In the genomic region with DNA sequence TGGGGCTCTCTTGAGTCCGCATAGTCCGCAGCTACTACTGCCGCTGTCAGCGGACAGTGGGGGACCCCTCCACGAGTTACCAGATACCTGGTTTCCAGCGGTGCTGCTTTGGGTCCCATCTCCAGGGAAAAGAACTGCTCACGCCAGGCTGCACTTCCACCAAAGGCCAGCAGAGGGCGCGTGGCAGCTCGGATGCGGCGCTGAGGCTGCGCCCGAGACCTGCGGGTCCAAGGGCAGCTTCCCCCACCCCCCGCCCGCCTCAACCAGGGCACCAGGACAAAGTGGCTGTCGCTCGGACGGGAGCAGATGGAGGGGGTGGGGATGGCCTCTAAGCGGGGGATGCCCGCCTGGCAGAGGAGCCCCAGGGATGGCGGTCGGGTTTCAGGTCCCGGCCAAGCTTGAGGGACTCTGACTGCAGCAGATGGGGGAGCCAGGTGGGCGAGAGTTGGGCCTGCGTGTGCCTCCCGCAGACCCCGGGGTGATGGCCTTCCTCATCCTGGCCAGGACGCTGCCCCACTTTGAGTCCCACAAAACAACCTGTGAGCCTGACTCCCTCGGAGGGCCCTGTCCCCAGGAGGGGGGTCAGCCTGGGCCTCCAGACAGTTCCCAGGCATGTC, we compare ENCODE assay signal across 8 cellular contexts. TPM values are rescaled to one million over a fixed set of nuclear protein-coding genes. Genes with fewer than 3 reads are reported as not detected.
DNase-seq lines count a peak whose midpoint lies in the region; ATAC-seq and TF ChIP-seq lines count a peak whose summit lies in the region.

No MANE protein-coding gene starts in this region.

- H3K27ac Mint-ChIP-seq in CD8-positive, alpha-beta memory T cell, result no peak overlapping the region
- H3K27ac Mint-ChIP-seq in naive thymus-derived CD8-positive, alpha-beta T cell, result no peak overlapping the region

- H4K20me1 ChIP-seq in PC-3 (ENCODE audit: low read length), result no peaks in the 10 kb centered on the region

- ATAC-seq in PC-3 (no peak), body of pancreas (no peak), HG02885 (IDR thresholded peaks at IDR 0.05; ENCODE audit: poor library complexity, unreplicated experiment) (no peak)
- no peak for ATAC-seq in naive thymus-derived CD8-positive, alpha-beta T cell

- H3K9me3 ChIP-seq in CD8-positive, alpha-beta memory T cell (ENCODE audit: low read length), result no peaks in the 10 kb centered on the region
- H3K9me3 ChIP-seq in PC-3 (ENCODE audit: low read length) (0 out of 2 replicates have a peak, but pooled peaks cover 6% of the 10 kb centered on the region), body of pancreas (peaks cover 0 to 6% (median 0%) of the 10 kb centered on the region in 3 donors)

- no peaks in the 10 kb centered on the region for H3F3A ChIP-seq in PC-3 (ENCODE audit: low read length, unreplicated experiment)

- no peaks in the 10 kb centered on the region for H3K27me3 ChIP-seq in CD8-positive, alpha-beta memory T cell (ENCODE audit: insufficient read depth, low read length, poor library complexity, severe bottlenecking)
- H3K27me3 ChIP-seq in PC-3 (ENCODE audit: low read length) (no peaks in the 10 kb centered on the region), body of pancreas (no peaks in the 10 kb centered on the region)

- peaks cover 0 to 11% (median 5%) of the 10 kb centered on the region in 5 donors for H3K9me3 Mint-ChIP-seq in CD8-positive, alpha-beta memory T cell
- H3K9me3 Mint-ChIP-seq in naive thymus-derived CD8-positive, alpha-beta T cell, result peaks cover 0 to 42% (median 18%) of the 10 kb centered on the region in 9 donors

- no peaks in the 10 kb centered on the region for H3K79me2 ChIP-seq in PC-3 (ENCODE audit: low read length)

- no peak overlapping the region for H3K4me2 ChIP-seq in PC-3 (ENCODE audit: low read length)

- CTCF ChIA-PET in CD8-positive, alpha-beta memory T cell (lab: Charles Lee), result interaction anchor here (0.9 to 1.9 kb wide), 6 partner anchors 10 to 447 kb away, joined by 4 to 19 read pairs (median 6); no protein-coding TSS in a partner anchor
- CTCF ChIA-PET in PC-3 (lab: Charles Lee), result no interaction called here

- no peak overlapping the region for H3K27ac ChIP-seq in CD8-positive, alpha-beta memory T cell (ENCODE audit: low read depth, low read length)
- H3K27ac ChIP-seq in PC-3 (ENCODE audit: low read length) (no peak overlapping the region), body of pancreas (no peak overlapping the region)

- no peaks in the 10 kb centered on the region for H3K4me1 Mint-ChIP-seq in CD8-positive, alpha-beta memory T cell
- no peaks in the 10 kb centered on the region for H3K4me1 Mint-ChIP-seq in naive thymus-derived CD8-positive, alpha-beta T cell

- POLR2A ChIA-PET in CD8-positive, alpha-beta memory T cell (lab: Charles Lee), result no interaction called here
- POLR2A ChIA-PET in PC-3 (lab: Charles Lee; ENCODE audit: unreplicated experiment), result no interaction called here
- POLR2A ChIA-PET in naive thymus-derived CD8-positive, alpha-beta T cell (lab: Charles Lee), result no interaction called here

- DNase-seq in CD8-positive, alpha-beta memory T cell, result peak in 4 of 5 donors; percentile 16 to 59 (median 29)
- DNase-seq in PC-3 (no peak), body of pancreas (peak in 2 of 4 donors; percentile 16 to 25), NCI-H2171 treated with DMSO at 0.1 percent for 48 hours (lab: John Stamatoyannopoulos, UW) (no peak), NCI-H2029 (lab: John Stamatoyannopoulos, UW) (no peak), cerebellum (ENCODE audit: low spot score) (no peak)
- DNase-seq in naive thymus-derived CD8-positive, alpha-beta T cell, result peak in 7 of 10 donors; percentile 15 to 51 (median 34)

- H3K4me3 Mint-ChIP-seq in CD8-positive, alpha-beta memory T cell, result no peak overlapping the region
- H3K4me3 Mint-ChIP-seq in naive thymus-derived CD8-positive, alpha-beta T cell, result no peak overlapping the region

- intact Hi-C loops in PC-3 (cut with micrococcal nuclease) (no loop called here), body of pancreas (cut with DNase I) (no loop called here)

- H3K9me2 ChIP-seq in PC-3 (replicated peaks; ENCODE audit: low read length), result no peaks in the 10 kb centered on the region

- TF ChIP-seq CTCF in PC-3 (conservative IDR thresholded peaks at IDR 0.05; ENCODE audit: low read depth, low read length) (peak; percentile 49), body of pancreas (IDR thresholded peaks at IDR 0.05) (peak; percentile 19 to 53 (median 42))

- H3K36me3 Mint-ChIP-seq in CD8-positive, alpha-beta memory T cell, result no peaks in the 10 kb centered on the region
- peaks cover 0 to 3% (median 0%) of the 10 kb centered on the region in 3 donors for H3K36me3 Mint-ChIP-seq in naive thymus-derived CD8-positive, alpha-beta T cell

- TF ChIP-seq POLR2A in body of pancreas (IDR thresholded peaks at IDR 0.05), result no peak

- H3K27me3 Mint-ChIP-seq in CD8-positive, alpha-beta memory T cell, result peaks cover 2 to 12% of the 10 kb centered on the region in 2 donors
- peaks cover 7 to 17% (median 12%) of the 10 kb centered on the region in 5 donors for H3K27me3 Mint-ChIP-seq in naive thymus-derived CD8-positive, alpha-beta T cell

- H3K4me3 ChIP-seq in CD8-positive, alpha-beta memory T cell (ENCODE audit: low read length), result no peak overlapping the region
- H3K4me3 ChIP-seq in PC-3 (ENCODE audit: low read length), result no peak overlapping the region
- H3K4me3 ChIP-seq in body of pancreas, result no peak overlapping the region

- H2AFZ ChIP-seq in PC-3 (ENCODE audit: low read length), result no peak overlapping the region

- 10 to 19% methylated on average over 8 to 31 of the region's 31 CpGs for WGBS in body of pancreas, 2 donors

- no peaks in the 10 kb centered on the region for H3K36me3 ChIP-seq in CD8-positive, alpha-beta memory T cell (ENCODE audit: insufficient read depth, low read length)
- no peaks in the 10 kb centered on the region for H3K36me3 ChIP-seq in PC-3 (ENCODE audit: low read depth, low read length)
- H3K36me3 ChIP-seq in body of pancreas (replicated peaks in 1 of 2; ENCODE audit: insufficient read depth in 1 of 2, low read depth in 2 of 2), result no peaks in the 10 kb centered on the region

- H3K9ac ChIP-seq in PC-3 (ENCODE audit: low read length), result no peak overlapping the region

- no TSS peak for BruUV-seq in PC-3 (replicated peaks; lab: Mats Ljungman, UMichigan)

- no peaks in the 10 kb centered on the region for H3K4me1 ChIP-seq in CD8-positive, alpha-beta memory T cell (ENCODE audit: insufficient read depth, low read length)
- no peaks in the 10 kb centered on the region for H3K4me1 ChIP-seq in PC-3 (ENCODE audit: insufficient read depth, low read length)
- no peaks in the 10 kb centered on the region for H3K4me1 ChIP-seq in body of pancreas

RNA-seq across cellular contexts. Expression of gene ZNF735, which starts 23.8 kb away (rescaled TPM):
- total RNA-seq in CD8-positive, alpha-beta memory T cell, result not detected
- not detected for polyA plus RNA-seq in CD8-positive, alpha-beta memory T cell
- total RNA-seq in PC-3 (2014; rRNA removed) (not detected in 2 replicates), body of pancreas (not detected), cerebellum (not detected)
- not detected for total RNA-seq in naive thymus-derived CD8-positive, alpha-beta T cell
- polyA plus RNA-seq in naive thymus-derived CD8-positive, alpha-beta T cell, result not detected

RNA-seq across cellular contexts. Expression of gene ZNF679, which starts 45.0 kb away (rescaled TPM):
- total RNA-seq in CD8-positive, alpha-beta memory T cell, result not detected
- polyA plus RNA-seq in CD8-positive, alpha-beta memory T cell, result not detected
- total RNA-seq in PC-3 (2014; rRNA removed) (not detected in 2 replicates), body of pancreas (not detected), cerebellum (not detected)
- not detected for total RNA-seq in naive thymus-derived CD8-positive, alpha-beta T cell
- not detected for polyA plus RNA-seq in naive thymus-derived CD8-positive, alpha-beta T cell

Comparison
In these comparisons a context has a peak if more than half of its experiments do, and no peak if none do; other contexts are left out.
1. DNase-seq: peak in CD8-positive, alpha-beta memory T cell (4 of 5) and naive thymus-derived CD8-positive, alpha-beta T cell (7 of 10); none in PC-3 (single experiment), NCI-H2171 treated with DMSO at 0.1 percent for 48 hours (single experiment), NCI-H2029 (single experiment) and cerebellum (single experiment).